14 cellular contexts compared by ENCODE assay signal in genomic region chr9:105401651-105402050, GRCh38. TPM values are rescaled to one million over a fixed set of nuclear protein-coding genes. Genes with fewer than 3 reads are reported as not detected.
A peak's percentile ranks its signal among the peaks of the same experiment; 100 is the strongest.
DNase-seq lines count a peak whose midpoint lies in the region; ATAC-seq, FAIRE-seq and TF ChIP-seq lines count a peak whose summit lies in the region.
"Had no signal": no experiment of that assay in that cellular context is flagged by ENCODE, and none has a peak within 500 bp of the region (broad histone marks: within the 10 kb centered on the region; RNA-seq: fewer than 3 reads in every experiment).

No MANE protein-coding gene starts in this region.

- no peak for ATAC-seq in GM18873 (IDR thresholded peaks at IDR 0.05; ENCODE audit: low FRiP score, unreplicated experiment)
- ATAC-seq: esophagus mucosa, left cardiac atrium had no signal

- H3K4me2 ChIP-seq in astrocyte (ENCODE audit: low read length) = no peak overlapping the region

- H3K9ac ChIP-seq in astrocyte (ENCODE audit: low read length) = no peak overlapping the region

- no peaks in the 10 kb centered on the region for H3K79me2 ChIP-seq in astrocyte (ENCODE audit: insufficient read depth, low read length)

- no peak for FAIRE-seq in HTR-8/SVneo (lab: Jason Lieb, UNC)
- FAIRE-seq in astrocyte (lab: Jason Lieb, UNC) = no peak
- FAIRE-seq: GM12892 had no signal

- H3K27me3 Mint-ChIP-seq in astrocyte (ENCODE audit: low read depth, unreplicated experiment) = no peaks in the 10 kb centered on the region

- H3K27ac ChIP-seq in astrocyte (ENCODE audit: low read depth, low read length) (no peak overlapping the region), tibial artery (no peak overlapping the region)

- peaks cover 6% of the 10 kb centered on the region for H3K4me1 ChIP-seq in astrocyte (ENCODE audit: insufficient read depth, low read length)
- no peaks in the 10 kb centered on the region for H3K4me1 ChIP-seq in tibial artery

- H3K9me3 ChIP-seq in astrocyte (ENCODE audit: insufficient read depth, low read depth, low read length) = no peaks in the 10 kb centered on the region
- no peaks in the 10 kb centered on the region for H3K9me3 ChIP-seq in tibial artery

- H3K4me1 Mint-ChIP-seq in astrocyte (ENCODE audit: low read depth, unreplicated experiment) = peaks cover 20% of the 10 kb centered on the region

- H3K4me3 Mint-ChIP-seq in astrocyte (ENCODE audit: unreplicated experiment) = no peak overlapping the region
- H3K4me3 Mint-ChIP-seq: brain had no signal

- TF ChIP-seq CTCF in AG09319 (IDR thresholded peaks at IDR 0.05; ENCODE audit: low read depth, low read length) (peak; percentile 11), astrocyte (IDR thresholded peaks at IDR 0.05; ENCODE audit: insufficient read depth, low read depth, low read length) (no peak), tibial artery (IDR thresholded peaks at IDR 0.05) (no peak)

- no peak overlapping the region for H3K4me3 ChIP-seq in astrocyte (ENCODE audit: insufficient read depth, low read depth, low read length)
- no peak overlapping the region for H3K4me3 ChIP-seq in tibial artery

- intact Hi-C loops in tibial artery (cut with DNase I; ENCODE audit: low total_unique reads) = no loop called here

- H3K9me3 Mint-ChIP-seq in astrocyte (ENCODE audit: unreplicated experiment) = peaks cover 2% of the 10 kb centered on the region

- no peaks in the 10 kb centered on the region for H3K27me3 ChIP-seq in astrocyte (ENCODE audit: insufficient read depth, low read length)
- H3K27me3 ChIP-seq in tibial artery = no peaks in the 10 kb centered on the region

- H2AFZ ChIP-seq in astrocyte (ENCODE audit: low read depth, low read length) = no peak overlapping the region

- no peaks in the 10 kb centered on the region for H4K20me1 ChIP-seq in astrocyte (ENCODE audit: insufficient read depth, low read length)

- no peak overlapping the region for H3K27ac Mint-ChIP-seq in astrocyte (ENCODE audit: unreplicated experiment)

- no peaks in the 10 kb centered on the region for H3K36me3 Mint-ChIP-seq in astrocyte (ENCODE audit: low read depth, unreplicated experiment)

- DNase-seq in AG09319 (ENCODE audit: extremely low read depth, low read depth) = no peak
- peak; percentile 7 for DNase-seq in HTR-8/SVneo (ENCODE audit: insufficient read length, low spot score)
- peak; percentile 24 for DNase-seq in astrocyte (ENCODE audit: low read depth)
- peak; percentile 30 for DNase-seq in iPS-NIHi7 (ENCODE audit: extremely low spot score)
- no peak for DNase-seq in 8988T
- no peak for DNase-seq in COLO829 (ENCODE audit: low spot score)
- DNase-seq in tibial artery = no peak
- DNase-seq: left cardiac atrium, NCI-H1092, posterior cingulate gyrus had no signal

- H3K36me3 ChIP-seq in astrocyte (ENCODE audit: insufficient read depth, low read length) = no peaks in the 10 kb centered on the region
- no peaks in the 10 kb centered on the region for H3K36me3 ChIP-seq in tibial artery

RNA-seq across cellular contexts. Expression of gene FSD1L, which starts 46.2 kb away (rescaled TPM):
- 4.7 and 7.0 TPM in 2 replicates for total RNA-seq in astrocyte

Comparison
In these comparisons a context has a peak if more than half of its experiments do, and no peak if none do; other contexts are left out.
1. DNase-seq: peak in HTR-8/SVneo (single experiment), astrocyte (single experiment) and iPS-NIHi7 (single experiment); none in AG09319 (single experiment), 8988T (single experiment), COLO829 (single experiment) and tibial artery (0 of 2).